ENCODE assay signal across 11 cellular contexts in the genomic region with DNA sequence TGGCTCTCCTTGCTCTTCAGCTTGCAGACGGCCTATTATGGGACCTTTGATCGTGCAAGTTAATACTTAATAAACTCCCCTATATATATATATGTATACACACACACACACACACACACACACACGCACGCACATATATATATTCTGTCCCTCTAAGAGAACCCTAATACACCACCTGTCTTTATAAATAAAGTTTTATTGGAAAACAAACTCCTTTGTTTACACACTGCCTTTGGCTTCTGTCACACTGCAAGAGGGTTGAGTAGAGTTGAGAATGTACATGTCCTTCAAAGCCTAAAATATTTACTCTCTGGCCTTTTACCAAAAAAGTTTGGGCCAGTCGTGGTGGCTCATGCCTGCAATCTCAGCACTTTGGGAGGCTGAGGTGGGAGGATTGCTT. TPM values are rescaled to one million over a fixed set of nuclear protein-coding genes. Genes with fewer than 3 reads are reported as not detected.
"Had no signal": no experiment of that assay in that cellular context is flagged by ENCODE, and none has a peak within 500 bp of the region (broad histone marks: within the 10 kb centered on the region; RNA-seq: fewer than 3 reads in every experiment).

No MANE protein-coding gene starts in this region.

- FAIRE-seq: H1, H54 had no signal

- H2AFZ ChIP-seq: GM23248, GM23338 had no signal

- H3K36me3 ChIP-seq: HAP-1 had no signal

- DNase-seq: GM23248, GOT3, H7, H9, HCEC 1CT, HFFc6 had no signal

- H3K4me3 ChIP-seq: GM23248, GM23338, HAP-1 had no signal

- ATAC-seq: GM23338, HCT116 had no signal

- H3K9ac ChIP-seq: GM23248 had no signal

- H3K4me2 ChIP-seq: GM23338 had no signal

- H3K9me3 ChIP-seq: HAP-1 had no signal

- H3K27ac ChIP-seq: GM23248 had no signal

- H3K4me1 ChIP-seq: HAP-1 had no signal

RNA-seq across cellular contexts. Expression of a gene that starts 26.2 kb away (rescaled TPM):
- total RNA-seq: GM23248, H9, HFFc6 had no signal
